In the genomic region with DNA sequence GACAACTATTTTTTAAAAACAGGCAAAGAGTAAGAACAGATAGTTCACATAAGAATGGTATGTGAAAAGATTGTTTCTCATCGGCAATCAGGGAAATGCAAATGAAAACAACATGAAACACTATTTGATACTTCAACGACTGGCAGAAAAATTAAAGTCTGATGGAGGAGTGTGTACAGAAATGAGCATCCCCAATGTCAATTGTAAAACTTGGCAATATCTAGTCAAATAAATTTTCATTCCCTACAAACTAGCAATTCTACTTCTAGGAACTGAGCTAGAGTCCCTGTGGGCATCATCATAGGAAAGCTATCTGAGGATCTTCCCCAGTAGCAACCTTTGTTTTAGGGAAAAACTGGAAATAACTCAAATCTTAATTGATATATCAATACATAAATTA, we compare ENCODE assay signal across 35 cellular contexts.
"Had no signal": no experiment of that assay in that cellular context is flagged by ENCODE, and none has a peak within 500 bp of the region (broad histone marks: within the 10 kb centered on the region; RNA-seq: fewer than 3 reads in every experiment).

No MANE protein-coding gene starts in this region.

- H3K4me3 ChIP-seq: MG63 had no signal

- H3K9me3 ChIP-seq: MG63 had no signal

- H3K36me3 ChIP-seq: MG63 had no signal

- DNase-seq: Karpas-422, Kasumi-1, MG63, MM.1S, MV-4-11, NCI-H1048, NCI-H1092, NCI-H1092 treated with DMSO at 0.1 percent for 48 hours, NCI-H1105, NCI-H1105 treated with DMSO at 0.1 percent for 48 hours, NCI-H1417, NCI-H1417 treated with DMSO at 0.1 percent for 48 hours, NCI-H1436, NCI-H1436 treated with DMSO at 0.1 percent for 48 hours, NCI-H146, NCI-H1694, NCI-H1694 treated with DMSO at 0.1 percent for 48 hours, NCI-H187, NCI-H187 treated with DMSO at 0.1 percent for 48 hours, NCI-H1930, NCI-H2029, NCI-H2029 treated with DMSO at 0.1 percent for 48 hours, NCI-H2081, NCI-H2081 treated with DMSO at 0.1 percent for 48 hours, NCI-H2107, NCI-H2171, NCI-H2171 treated with DMSO at 0.1 percent for 48 hours, NCI-H2227 treated with DMSO at 0.1 percent for 48 hours, NCI-H226, NCI-H345, NCI-H446, NCI-H446 treated with DMSO at 0.1 percent for 48 hours, NCI-H510A, NCI-H510A treated with DMSO at 0.1 percent for 48 hours, NCI-H524 had no signal

- H3K27me3 ChIP-seq: MG63 had no signal
